Comparison of ENCODE assay signal across 19 cellular contexts in genomic region chr2:14713248-14713647, GRCh38.
"Had no signal": no experiment of that assay in that cellular context is flagged by ENCODE, and none has a peak within 500 bp of the region (broad histone marks: within the 10 kb centered on the region; RNA-seq: fewer than 3 reads in every experiment).

No MANE protein-coding gene starts in this region.

- DNase-seq: Kasumi-1, MM.1S, NCI-H1092 treated with DMSO at 0.1 percent for 48 hours, NCI-H1436, NCI-H187, NCI-H2029, NCI-H2081 treated with DMSO at 0.1 percent for 48 hours, NCI-H2227 treated with DMSO at 0.1 percent for 48 hours, NCI-H524, NCI-H526 treated with DMSO at 0.1 percent for 48 hours, NCI-H748 treated with DMSO at 0.1 percent for 48 hours, SHP77, SK-N-SH, SW 1271 had no signal

- H3K27ac ChIP-seq: KMS-11, RWPE1 had no signal

- H3K4me3 Mint-ChIP-seq: IgD-negative memory B cell had no signal

- ATAC-seq: HepG2, K562 had no signal

- H3K4me2 ChIP-seq: KMS-11, SK-N-SH had no signal

- H3K9me3 ChIP-seq: SK-N-SH had no signal

- H3K27ac Mint-ChIP-seq: IgD-negative memory B cell had no signal

- H3K4me3 ChIP-seq: K562 had no signal

- H3K9ac ChIP-seq: KMS-11, SK-N-SH had no signal

- H3K36me3 Mint-ChIP-seq: IgD-negative memory B cell had no signal

- H3K4me1 Mint-ChIP-seq: IgD-negative memory B cell had no signal

- H3K9me2 ChIP-seq: SK-N-SH had no signal

- H3K27me3 Mint-ChIP-seq: IgD-negative memory B cell had no signal
